In the genomic region with DNA sequence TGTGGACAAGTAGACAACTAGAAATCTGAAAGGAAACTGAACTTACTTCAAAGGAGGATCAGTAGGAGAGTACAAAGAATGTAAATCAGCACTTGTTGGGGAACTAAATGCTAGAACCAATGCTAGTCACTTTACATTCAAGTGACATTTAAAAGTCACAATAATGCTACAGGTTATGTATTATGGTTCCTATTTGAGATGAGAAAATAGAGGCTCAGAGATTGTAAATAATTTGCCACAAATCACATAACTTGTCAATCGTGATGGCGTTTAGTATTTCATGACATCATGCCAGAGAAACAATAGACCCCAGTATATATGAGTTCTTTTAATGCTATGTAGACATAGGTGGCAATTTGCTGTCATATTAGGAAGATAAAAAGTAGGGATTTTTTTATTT, we compare ENCODE assay signal across 13 cellular contexts.
"Had no signal": no experiment of that assay in that cellular context is flagged by ENCODE, and none has a peak within 500 bp of the region (broad histone marks: within the 10 kb centered on the region; RNA-seq: fewer than 3 reads in every experiment).

No MANE protein-coding gene starts in this region.

- H3K9me3 Mint-ChIP-seq: effector memory CD8-positive, alpha-beta T cell had no signal

- H3K4me3 ChIP-seq: body of pancreas, hepatocyte, thyroid gland had no signal

- DNase-seq: activated CD4-positive, CD25-positive, alpha-beta regulatory T cell; activated gamma-delta T cell treated with Interleukin-2 at 50 U/mL for 16 hours; body of pancreas; effector memory CD8-positive, alpha-beta T cell; erythroblast; left ventricle myocardium superior; mesendoderm; T-helper 2 cell; thyroid gland had no signal

- H3K27ac ChIP-seq: body of pancreas, hepatocyte, parathyroid adenoma, thyroid gland had no signal

- ATAC-seq: body of pancreas; effector memory CD8-positive, alpha-beta T cell; left ventricle myocardium superior; SK-N-SH treated with all-trans-retinoic acid at 6 μM for 48 hours had no signal

- H3K27ac Mint-ChIP-seq: effector memory CD8-positive, alpha-beta T cell had no signal

- H3K79me2 ChIP-seq: hepatocyte, parathyroid adenoma had no signal

- H3K27me3 ChIP-seq: body of pancreas, hepatocyte, thyroid gland had no signal

- H3K9me3 ChIP-seq: body of pancreas, thyroid gland had no signal

- H3K36me3 ChIP-seq: thyroid gland had no signal

- H2AFZ ChIP-seq: hepatocyte, parathyroid adenoma had no signal

- FAIRE-seq: TTC549 had no signal

- H3K27me3 Mint-ChIP-seq: effector memory CD8-positive, alpha-beta T cell had no signal

- H3K4me2 ChIP-seq: hepatocyte had no signal

- H3K9ac ChIP-seq: parathyroid adenoma had no signal
